In genomic region chr3:184361932-184362667, GRCh38 we compare ENCODE assay signal across 8 cellular contexts.
DNase-seq lines count a peak whose midpoint lies in the region; ATAC-seq and TF ChIP-seq lines count a peak whose summit lies in the region.

No MANE protein-coding gene starts in this region.

- in situ Hi-C loops in KBM-7 (cut with MboI; ENCODE audit: low pct_unique_long_range_greater_than_20kb, low sequenced_read_pairs): loop anchor here (25.0 kb wide), 1 partner anchor 400 kb away; no protein-coding TSS in a partner anchor

- no peaks in the 10 kb centered on the region for H3K27me3 ChIP-seq in iPS DF 6.9 (ENCODE audit: control insufficient read depth, insufficient read depth, low read length)

- DNase-seq in Ammon's horn (ENCODE audit: low spot score) (peak; percentile 82), KBM-7 (peak; percentile 60), astrocyte of the hippocampus (ENCODE audit: low read depth, low spot score) (peak; percentile 78), iPS DF 6.9 (ENCODE audit: low read depth, low spot score) (no peak), skeletal muscle cell (ENCODE audit: low read depth) (no peak)

- peaks cover 7% of the 10 kb centered on the region; the same call in 1 of the 2 replicates for H3K4me1 ChIP-seq in iPS DF 6.9 (ENCODE audit: control insufficient read depth, insufficient read depth, low read length)

- no peaks in the 10 kb centered on the region for H3K9me3 ChIP-seq in iPS DF 6.9 (ENCODE audit: control insufficient read depth, insufficient read depth, low read length)

- H3K4me3 ChIP-seq in iPS DF 6.9 (ENCODE audit: low read length) (peak overlapping the region; percentile 68), skeletal muscle cell (ENCODE audit: low read depth, low read length) (peak overlapping the region; percentile 85)

- ATAC-seq in GM19035 (IDR thresholded peaks at IDR 0.05; ENCODE audit: unreplicated experiment): peak; percentile 5
- peak; percentile 61 for ATAC-seq in SK-N-SH treated with all-trans-retinoic acid at 6 μM for 48 hours
- no peak for ATAC-seq in GM18520 (IDR thresholded peaks at IDR 0.05; ENCODE audit: unreplicated experiment)

- no CpG with 5 or more reads among the region's 38 CpGs for whole genome bisulfite sequencing in iPS DF 6.9 (ENCODE audit: insufficient coverage, insufficient read length)

- H3K36me3 ChIP-seq in iPS DF 6.9 (ENCODE audit: control insufficient read depth, insufficient read depth, low read length): peaks cover 21% of the 10 kb centered on the region

- no peak overlapping the region for H3K27ac ChIP-seq in iPS DF 6.9 (ENCODE audit: low read length)

TF ChIP-seq in SK-N-SH treated with all-trans-retinoic acid at 6 μM for 48 hours, 23 proteins besides CTCF, POLR2A, EP300 and RAD21:
- TF ChIP-seq TCF4 (CRISPR knock-in tag; IDR thresholded peaks at IDR 0.05; ENCODE audit: borderline replicate concordance) (no peak), TSHZ2 (CRISPR knock-in tag; IDR thresholded peaks at IDR 0.05) (no peak), OSR1 (CRISPR knock-in tag; IDR thresholded peaks at IDR 0.05) (no peak), CSRNP3 (CRISPR knock-in tag; IDR thresholded peaks at IDR 0.05) (no peak), GLIS3 (CRISPR knock-in tag; IDR thresholded peaks at IDR 0.05) (no peak), PATZ1 (CRISPR knock-in tag; IDR thresholded peaks at IDR 0.05; ENCODE audit: borderline replicate concordance) (no peak), TOX (CRISPR knock-in tag; IDR thresholded peaks at IDR 0.05; ENCODE audit: borderline replicate concordance) (no peak)
TF ChIP-seq in SK-N-SH treated with all-trans-retinoic acid at 6 μM for 48 hours: peak in this region for 0.

Comparison
In these comparisons a context has a peak if more than half of its experiments do, and no peak if none do; other contexts are left out.
1. DNase-seq: peak in Ammon's horn (single experiment), KBM-7 (single experiment) and astrocyte of the hippocampus (single experiment); none in iPS DF 6.9 (single experiment) and skeletal muscle cell (single experiment).